ENCODE assay signal across 8 cellular contexts in genomic region chr15:65304393-65305143, GRCh38. TPM values are rescaled to one million over a fixed set of nuclear protein-coding genes. Genes with fewer than 3 reads are reported as not detected.
DNase-seq lines count a peak whose midpoint lies in the region; TF ChIP-seq lines count a peak whose summit lies in the region.

Gene RNU5B-1, plus strand, starts transcription at chr15:65304677.

- H3K9me3 ChIP-seq in NT2/D1 (ENCODE audit: insufficient read depth, low read length) (peaks cover 18% of the 10 kb centered on the region; the same call in 1 of the 2 replicates), mononuclear cell (ENCODE audit: low read depth, low read length) (no peaks in the 10 kb centered on the region)

- peaks cover 4% of the 10 kb centered on the region for H3K4me1 ChIP-seq in NT2/D1 (ENCODE audit: insufficient read depth, insufficient read length)
- peaks cover 28% of the 10 kb centered on the region for H3K4me1 ChIP-seq in mononuclear cell (ENCODE audit: insufficient read depth, low read length)

- no peaks in the 10 kb centered on the region for H3K36me3 ChIP-seq in NT2/D1 (ENCODE audit: insufficient read depth, insufficient read length, low read length)

- no peaks in the 10 kb centered on the region for H3K27me3 ChIP-seq in NT2/D1 (ENCODE audit: insufficient read depth, insufficient read length)
- H3K27me3 ChIP-seq in mononuclear cell (ENCODE audit: insufficient read depth, low read length): no peaks in the 10 kb centered on the region

- peak within 1 kb of the TSS; percentile 66 for H3K9ac ChIP-seq in NT2/D1 (ENCODE audit: insufficient read length, low read depth)

- peak within 1 kb of the TSS; percentile 24 for H3K4me3 ChIP-seq in NT2/D1 (ENCODE audit: insufficient read length, low read depth)
- H3K4me3 ChIP-seq in epithelial cell of esophagus (ENCODE audit: low read length): peak within 1 kb of the TSS; percentile 70
- H3K4me3 ChIP-seq in mononuclear cell (ENCODE audit: low read length): peak within 1 kb of the TSS; percentile 72

- TF ChIP-seq CTCF in GM20000 (IDR thresholded peaks at IDR 0.05; ENCODE audit: extremely low read depth, missing control alignments): peak; percentile 77
- peak; percentile 95 for TF ChIP-seq CTCF in epithelial cell of esophagus (IDR thresholded peaks at IDR 0.05; ENCODE audit: insufficient read depth, low read depth, low read length, missing control alignments)

- DNase-seq in D341Med (ENCODE audit: low spot score): peak; percentile 75
- peak; percentile 86 for DNase-seq in GM20000 (ENCODE audit: low spot score)
- peak; percentile 95 for DNase-seq in HS-5 (ENCODE audit: low read depth)
- DNase-seq in NT2/D1 (ENCODE audit: low read depth, low spot score): peak; percentile 86
- DNase-seq in activated CD8-positive, alpha-beta memory T cell treated with anti-CD3 and anti-CD28 coated beads, Interleukin-2, amount 50 U/mL, for 4 hours: peak; percentile 52
- peak; percentile 88 for DNase-seq in epithelial cell of esophagus (ENCODE audit: low read depth)
- DNase-seq in stimulated activated CD8-positive, alpha-beta memory T cell treated with anti-CD3 and anti-CD28 coated beads, Interleukin-4, amount 100 ng/mL, for 24 hours (ENCODE audit: low read depth): peak; percentile 73

RNA-seq across cellular contexts. Expression of gene RNU5B-1, which starts in this region (rescaled TPM):
- total RNA-seq in mononuclear cell: not detected

Comparison
In these comparisons a context has a peak if more than half of its experiments do, and no peak if none do; other contexts are left out.
1. Peak in every context shown above with its lines: DNase-seq and H3K4me3 ChIP-seq.